8 cellular contexts compared by ENCODE assay signal in the genomic region with DNA sequence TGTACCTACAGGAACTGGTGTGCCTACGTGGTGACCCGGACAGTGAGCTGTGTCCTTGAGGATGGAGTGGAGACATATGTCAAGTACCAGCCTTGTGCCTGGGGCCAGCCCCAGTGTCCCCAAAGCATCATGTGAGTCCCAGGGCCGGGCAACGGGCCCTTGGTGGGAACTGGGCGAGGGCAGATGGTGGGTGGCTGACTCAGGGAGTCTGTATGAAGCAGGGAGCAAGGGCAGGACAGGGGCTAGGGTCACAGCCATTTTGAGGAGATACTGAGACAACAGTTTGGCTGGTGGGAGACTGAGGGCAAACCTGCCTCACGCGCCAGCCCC. TPM values are rescaled to one million over a fixed set of nuclear protein-coding genes. Genes with fewer than 3 reads are reported as not detected.
DNase-seq lines count a peak whose midpoint lies in the region; ATAC-seq, FAIRE-seq and TF ChIP-seq lines count a peak whose summit lies in the region.
"Had no signal": no experiment of that assay in that cellular context is flagged by ENCODE, and none has a peak within 500 bp of the region (broad histone marks: within the 10 kb centered on the region; RNA-seq: fewer than 3 reads in every experiment).

No MANE protein-coding gene starts in this region.

- H3K4me1 Mint-ChIP-seq in HFFc6 (ENCODE audit: low read depth), result peaks cover 52% of the 10 kb centered on the region
- peaks cover 39% of the 10 kb centered on the region for H3K4me1 Mint-ChIP-seq in activated naive CD8-positive, alpha-beta T cell treated with anti-CD3 and anti-CD28 coated beads, Interleukin-2, amount 10 ng/mL, durations not matched to agents 7 days and 5 days
- H3K4me1 Mint-ChIP-seq in stimulated activated effector memory CD8-positive, alpha-beta T cell treated with anti-CD3 and anti-CD28 coated beads, Interleukin-12 subunit alpha, Interleukin-12 subunit beta, amount 100 ng/mL, for 72 hours, result peaks cover 50% of the 10 kb centered on the region

- 38% methylated on average over 7 of the region's 7 CpGs for WGBS in HepG2 (ENCODE audit: low lambda C conversion rate)

- H2AFZ ChIP-seq in HepG2 (ENCODE audit: low read length), result no peak overlapping the region

- in situ Hi-C loops in HepG2 (cut with HindIII; ENCODE audit: extremely low pct_ligation_motif_present, low pct_unique_long_range_greater_than_20kb), result no loop called here

- no peak for TF ChIP-seq RAD21 in HepG2 (CRISPR knock-in tag; IDR thresholded peaks at IDR 0.05)

- H3K9me3 ChIP-seq in HepG2 (ENCODE audit: low read length), result no peaks in the 10 kb centered on the region

- peaks cover 12% of the 10 kb centered on the region; the same call in 1 of the 2 replicates for H3K36me3 Mint-ChIP-seq in HFFc6 (ENCODE audit: low read depth)
- no peaks in the 10 kb centered on the region for H3K36me3 Mint-ChIP-seq in activated naive CD8-positive, alpha-beta T cell treated with anti-CD3 and anti-CD28 coated beads, Interleukin-2, amount 10 ng/mL, durations not matched to agents 7 days and 5 days
- peaks cover 11% of the 10 kb centered on the region for H3K36me3 Mint-ChIP-seq in stimulated activated effector memory CD8-positive, alpha-beta T cell treated with anti-CD3 and anti-CD28 coated beads, Interleukin-12 subunit alpha, Interleukin-12 subunit beta, amount 100 ng/mL, for 72 hours

- TF ChIP-seq POLR2A in HepG2 (IDR thresholded peaks at IDR 0.05; ENCODE audit: insufficient read depth in 1 of 2, low read depth in 2 of 2, low read length in 2 of 2), result no peak

- H3K79me2 ChIP-seq in HepG2 (ENCODE audit: insufficient read depth, low read length), result no peaks in the 10 kb centered on the region

- peaks cover 0 to 2% of the 10 kb centered on the region in 2 experiments; a peak in 1 of 5 replicates for H3K27me3 ChIP-seq in HepG2 (ENCODE audit: control insufficient read depth in 1 of 2, insufficient read depth in 2 of 2, low read length in 2 of 2)

- DNase-seq in HFFc6 (no peak), HepG2 (ENCODE audit: low spot score) (no peak), NCI-H1105 treated with DMSO at 0.1 percent for 48 hours (lab: John Stamatoyannopoulos, UW) (no peak)
- DNase-seq in activated naive CD8-positive, alpha-beta T cell treated with anti-CD3 and anti-CD28 coated beads, Interleukin-2, amount 10 ng/mL, durations not matched to agents 7 days and 5 days, result no peak
- no peak for DNase-seq in stimulated activated effector memory CD8-positive, alpha-beta T cell treated with anti-CD3 and anti-CD28 coated beads, Interleukin-12 subunit alpha, Interleukin-12 subunit beta, amount 100 ng/mL, for 72 hours (ENCODE audit: low spot score in 2 of 2)
- no peak for DNase-seq in stimulated activated CD4-positive, alpha-beta T cell treated with anti-CD3 and anti-CD28 coated beads, Interleukin-4, amount 100 ng/mL, for 24 hours
- DNase-seq: KG1 had no signal

- H3K4me3 Mint-ChIP-seq in HFFc6, result peak overlapping the region; percentile 96
- peak overlapping the region; percentile 35 for H3K4me3 Mint-ChIP-seq in activated naive CD8-positive, alpha-beta T cell treated with anti-CD3 and anti-CD28 coated beads, Interleukin-2, amount 10 ng/mL, durations not matched to agents 7 days and 5 days
- no peak overlapping the region for H3K4me3 Mint-ChIP-seq in stimulated activated effector memory CD8-positive, alpha-beta T cell treated with anti-CD3 and anti-CD28 coated beads, Interleukin-12 subunit alpha, Interleukin-12 subunit beta, amount 100 ng/mL, for 72 hours

- peak overlapping the region; percentile 52; the same call in 1 of the 2 replicates for H3K9ac ChIP-seq in HepG2 (ENCODE audit: insufficient read depth, low read depth, low read length)

- POLR2A ChIA-PET in activated naive CD8-positive, alpha-beta T cell treated with anti-CD3 and anti-CD28 coated beads, Interleukin-2, amount 10 ng/mL, durations not matched to agents 7 days and 5 days (lab: Charles Lee), result interaction anchor here (10.4 kb wide), 1 partner anchor 7 kb away, joined by 113 read pairs; a partner anchor contains a TSS
- POLR2A ChIA-PET in HepG2 (lab: Yijun Ruan, JAX), result interaction anchor here (4.8 to 9.2 kb wide), 4 partner anchors 8 to 28 kb away, joined by 28 to 106 read pairs (median 60); a partner anchor contains a TSS

- no peaks in the 10 kb centered on the region for H3K9me3 Mint-ChIP-seq in HFFc6
- H3K9me3 Mint-ChIP-seq in activated naive CD8-positive, alpha-beta T cell treated with anti-CD3 and anti-CD28 coated beads, Interleukin-2, amount 10 ng/mL, durations not matched to agents 7 days and 5 days, result no peaks in the 10 kb centered on the region
- H3K9me3 Mint-ChIP-seq in stimulated activated effector memory CD8-positive, alpha-beta T cell treated with anti-CD3 and anti-CD28 coated beads, Interleukin-12 subunit alpha, Interleukin-12 subunit beta, amount 100 ng/mL, for 72 hours, result no peaks in the 10 kb centered on the region

- peak overlapping the region; percentile 73 for H3K27ac Mint-ChIP-seq in HFFc6
- H3K27ac Mint-ChIP-seq in activated naive CD8-positive, alpha-beta T cell treated with anti-CD3 and anti-CD28 coated beads, Interleukin-2, amount 10 ng/mL, durations not matched to agents 7 days and 5 days, result peak overlapping the region; percentile 56
- H3K27ac Mint-ChIP-seq in stimulated activated effector memory CD8-positive, alpha-beta T cell treated with anti-CD3 and anti-CD28 coated beads, Interleukin-12 subunit alpha, Interleukin-12 subunit beta, amount 100 ng/mL, for 72 hours, result peak overlapping the region; percentile 95

- H3K27me3 Mint-ChIP-seq in HFFc6 (ENCODE audit: insufficient read depth), result peaks cover under 1% of the 10 kb centered on the region; the same call in 1 of the 2 replicates
- H3K27me3 Mint-ChIP-seq in activated naive CD8-positive, alpha-beta T cell treated with anti-CD3 and anti-CD28 coated beads, Interleukin-2, amount 10 ng/mL, durations not matched to agents 7 days and 5 days, result no peaks in the 10 kb centered on the region

- CTCF ChIA-PET in HepG2 (lab: Yijun Ruan, JAX; ENCODE audit: low intra/inter-chr PET ratio, low total read pairs), result no interaction called here

- H3K4me3 ChIP-seq in HepG2 (replicated peaks in 1 of 3; ENCODE audit: insufficient read depth in 1 of 3, low read depth in 2 of 3, low read length in 3 of 3), result peak overlapping the region in 1 of 3 experiments; percentile 65; a peak in 2 of 6 replicates

- no peaks in the 10 kb centered on the region for H4K20me1 ChIP-seq in HepG2 (ENCODE audit: insufficient read depth, low read length)

- no peak for ATAC-seq in activated naive CD8-positive, alpha-beta T cell treated with anti-CD3 and anti-CD28 coated beads, Interleukin-2, amount 10 ng/mL, durations not matched to agents 7 days and 5 days (ENCODE audit: low read depth)
- ATAC-seq in HepG2 (no peak), HG02884 (IDR thresholded peaks at IDR 0.05; ENCODE audit: unreplicated experiment) (no peak)
- no peak for ATAC-seq in stimulated activated effector memory CD8-positive, alpha-beta T cell treated with anti-CD3 and anti-CD28 coated beads, Interleukin-12 subunit alpha, Interleukin-12 subunit beta, amount 100 ng/mL, for 72 hours

- no peak for TF ChIP-seq CTCF in HFFc6 (IDR thresholded peaks at IDR 0.05)
- no peak for TF ChIP-seq CTCF in HepG2 (CRISPR knock-in tag; IDR thresholded peaks at IDR 0.05)

- H3K36me3 ChIP-seq in HepG2 (replicated peaks in 1 of 2; ENCODE audit: control insufficient read depth in 1 of 2, insufficient read depth in 2 of 2, low read length in 2 of 2), result no peaks in the 10 kb centered on the region

- H3K27ac ChIP-seq in HepG2 (ENCODE audit: extremely low read length, insufficient read depth, low read length), result peak overlapping the region; percentile 32

- BruUV-seq in HepG2 (replicated peaks; lab: Mats Ljungman, UMichigan), result no TSS peak

- intact Hi-C loops in HepG2 (cut with micrococcal nuclease; ENCODE audit: unreplicated experiment), result loop anchor here (10.0 kb wide), 1 partner anchor 45 kb away; a partner anchor contains a TSS

- TF ChIP-seq EP300 in HepG2 (IDR thresholded peaks at IDR 0.05; ENCODE audit: low read depth in 2 of 2, low read length in 2 of 2), result no peak
- no peak for TF ChIP-seq EP300 in HepG2 (CRISPR knock-in tag; IDR thresholded peaks at IDR 0.05; ENCODE audit: borderline replicate concordance)

- H3K4me1 ChIP-seq in HepG2 (ENCODE audit: insufficient read depth, low read length), result peaks cover 85% of the 10 kb centered on the region

- FAIRE-seq in HepG2 (lab: Jason Lieb, UNC), result no peak

- peak overlapping the region; percentile 72 for H3K4me2 ChIP-seq in HepG2 (ENCODE audit: low read depth, low read length)

RNA-seq across cellular contexts. Expression of a gene that starts 1.7 kb away (rescaled TPM):
- 100 to 1,000 TPM; 144 to 208 (median 183) TPM for total RNA-seq in HFFc6 (2021; fragmentation: NEBNext Ultra II Directional; extraction: Animal tissue kit (Norgen Biotek cat#: 25700))
- total RNA-seq in activated naive CD8-positive, alpha-beta T cell treated with anti-CD3 and anti-CD28 coated beads, Interleukin-2, amount 10 ng/mL, durations not matched to agents 7 days and 5 days, result 1 to 10 TPM in 1 of 2 experiments, under 1 TPM in 1; 0.91 to 1.2 TPM
- total RNA-seq in HepG2 (2016; rRNA removed; fragmentation: Illumina TruSeq; extraction: Trizol), result 4.0 and 9.7 TPM in 2 replicates
- total RNA-seq in HepG2 (2016; cell fraction: cytosol; rRNA removed; fragmentation: Illumina TruSeq; extraction: Trizol; ENCODE audit: low read depth), result 0.53 and 0.61 TPM in 2 replicates
- total RNA-seq in HepG2 (2016; cell fraction: insoluble cytoplasmic fraction; rRNA removed; fragmentation: Illumina TruSeq; extraction: Trizol), result 4.1 and 12.5 TPM in 2 replicates
- 1.4 TPM in 2 replicates for total RNA-seq in HepG2 (2016; cell fraction: membrane; rRNA removed; fragmentation: Illumina TruSeq; extraction: Trizol)
- total RNA-seq in HepG2 (2016; cell fraction: nucleus; rRNA removed; fragmentation: Illumina TruSeq; extraction: Trizol), result 8.7 and 9.5 TPM in 2 replicates
- polyA plus RNA-seq in HepG2 (2011; rRNA removed), result 8.1 and 13.1 TPM in 2 replicates
- polyA plus RNA-seq in HepG2 (2011; cell fraction: cytosol; rRNA removed), result 9.7 and 19.1 TPM in 2 replicates
- 30.1 and 34.4 TPM in 2 replicates for polyA plus RNA-seq in HepG2 (2011; cell fraction: nucleus; rRNA removed)
- polyA plus RNA-seq in HepG2 (2012), result 8.6 and 10.0 TPM in 2 replicates
- polyA plus RNA-seq in HepG2 (2016; cell fraction: cytosol; fragmentation: Illumina TruSeq; extraction: Trizol; ENCODE audit: low read depth), result 0.42 and 0.58 TPM in 2 replicates
- 2.8 and 3.2 TPM in 2 replicates for polyA plus RNA-seq in HepG2 (2016; cell fraction: insoluble cytoplasmic fraction; fragmentation: Illumina TruSeq; extraction: Trizol; ENCODE audit: low read depth)
- 0.45 and 1.0 TPM in 2 replicates for polyA plus RNA-seq in HepG2 (2016; cell fraction: membrane; fragmentation: Illumina TruSeq; extraction: Trizol; ENCODE audit: low read depth)
- 14.3 and 15.9 TPM in 2 replicates for polyA plus RNA-seq in HepG2 (2016; cell fraction: nucleus; fragmentation: Illumina TruSeq; extraction: Trizol; ENCODE audit: insufficient read depth, low read depth)
- polyA minus RNA-seq in HepG2 (2011; rRNA and poly(A)+ RNA removed; ENCODE audit: low replicate concordance), result 0.54 and 19.1 TPM in 2 replicates
- polyA minus RNA-seq in HepG2 (2011; cell fraction: cytosol; rRNA and poly(A)+ RNA removed), result 13.6 and 17.2 TPM in 2 replicates
- polyA minus RNA-seq in HepG2 (2011; cell fraction: nucleus; rRNA and poly(A)+ RNA removed), result 4.8 and 5.6 TPM in 2 replicates

RNA-seq across cellular contexts. Expression of a gene that starts 6.5 kb away (rescaled TPM):
- total RNA-seq in HFFc6 (2021; fragmentation: NEBNext Ultra II Directional; extraction: Animal tissue kit (Norgen Biotek cat#: 25700)), result 1 to 10 TPM; 1.0 to 1.7 (median 1.6) TPM
- 10 to 100 TPM; 13.1 to 13.7 TPM for total RNA-seq in activated naive CD8-positive, alpha-beta T cell treated with anti-CD3 and anti-CD28 coated beads, Interleukin-2, amount 10 ng/mL, durations not matched to agents 7 days and 5 days
- total RNA-seq in HepG2 (2016; rRNA removed; fragmentation: Illumina TruSeq; extraction: Trizol), result 29.9 and 40.9 TPM in 2 replicates
- total RNA-seq in HepG2 (2016; cell fraction: cytosol; rRNA removed; fragmentation: Illumina TruSeq; extraction: Trizol; ENCODE audit: low read depth), result 8.1 and 9.7 TPM in 2 replicates
- 31.6 and 41.5 TPM in 2 replicates for total RNA-seq in HepG2 (2016; cell fraction: insoluble cytoplasmic fraction; rRNA removed; fragmentation: Illumina TruSeq; extraction: Trizol)
- total RNA-seq in HepG2 (2016; cell fraction: membrane; rRNA removed; fragmentation: Illumina TruSeq; extraction: Trizol), result 15.4 and 18.4 TPM in 2 replicates
- 34.9 and 38.4 TPM in 2 replicates for total RNA-seq in HepG2 (2016; cell fraction: nucleus; rRNA removed; fragmentation: Illumina TruSeq; extraction: Trizol)
- polyA plus RNA-seq in HepG2 (2011; rRNA removed), result 99.2 and 139 TPM in 2 replicates
- 93.9 and 100.0 TPM in 2 replicates for polyA plus RNA-seq in HepG2 (2011; cell fraction: cytosol; rRNA removed)
- 195 and 260 TPM in 2 replicates for polyA plus RNA-seq in HepG2 (2011; cell fraction: nucleus; rRNA removed)
- polyA plus RNA-seq in HepG2 (2012), result 128 and 136 TPM in 2 replicates
- 12.3 and 15.8 TPM in 2 replicates for polyA plus RNA-seq in HepG2 (2016; cell fraction: cytosol; fragmentation: Illumina TruSeq; extraction: Trizol; ENCODE audit: low read depth)
- polyA plus RNA-seq in HepG2 (2016; cell fraction: insoluble cytoplasmic fraction; fragmentation: Illumina TruSeq; extraction: Trizol; ENCODE audit: low read depth), result 39.2 and 45.9 TPM in 2 replicates
- polyA plus RNA-seq in HepG2 (2016; cell fraction: membrane; fragmentation: Illumina TruSeq; extraction: Trizol; ENCODE audit: low read depth), result 14.9 and 20.8 TPM in 2 replicates
- 94.3 and 95.6 TPM in 2 replicates for polyA plus RNA-seq in HepG2 (2016; cell fraction: nucleus; fragmentation: Illumina TruSeq; extraction: Trizol; ENCODE audit: insufficient read depth, low read depth)
- 6.9 and 106 TPM in 2 replicates for polyA minus RNA-seq in HepG2 (2011; rRNA and poly(A)+ RNA removed; ENCODE audit: low replicate concordance)
- 29.4 and 50.9 TPM in 2 replicates for polyA minus RNA-seq in HepG2 (2011; cell fraction: cytosol; rRNA and poly(A)+ RNA removed)
- 51.5 and 66.5 TPM in 2 replicates for polyA minus RNA-seq in HepG2 (2011; cell fraction: nucleus; rRNA and poly(A)+ RNA removed)

RNA-seq across cellular contexts. Expression of a gene that starts 8.7 kb away (rescaled TPM):
- 100 to 1,000 TPM; 500 to 565 (median 548) TPM for total RNA-seq in HFFc6 (2021; fragmentation: NEBNext Ultra II Directional; extraction: Animal tissue kit (Norgen Biotek cat#: 25700))
- 100 to 1,000 TPM; 302 to 325 TPM for total RNA-seq in activated naive CD8-positive, alpha-beta T cell treated with anti-CD3 and anti-CD28 coated beads, Interleukin-2, amount 10 ng/mL, durations not matched to agents 7 days and 5 days
- 498 and 508 TPM in 2 replicates for total RNA-seq in HepG2 (2016; rRNA removed; fragmentation: Illumina TruSeq; extraction: Trizol)
- total RNA-seq in HepG2 (2016; cell fraction: cytosol; rRNA removed; fragmentation: Illumina TruSeq; extraction: Trizol; ENCODE audit: low read depth), result 947 and 1,365 TPM in 2 replicates
- total RNA-seq in HepG2 (2016; cell fraction: insoluble cytoplasmic fraction; rRNA removed; fragmentation: Illumina TruSeq; extraction: Trizol), result 496 and 506 TPM in 2 replicates
- total RNA-seq in HepG2 (2016; cell fraction: membrane; rRNA removed; fragmentation: Illumina TruSeq; extraction: Trizol), result 928 and 1,097 TPM in 2 replicates
- total RNA-seq in HepG2 (2016; cell fraction: nucleus; rRNA removed; fragmentation: Illumina TruSeq; extraction: Trizol), result 200 and 226 TPM in 2 replicates
- 491 and 584 TPM in 2 replicates for polyA plus RNA-seq in HepG2 (2011; rRNA removed)
- polyA plus RNA-seq in HepG2 (2011; cell fraction: cytosol; rRNA removed), result 627 and 1,057 TPM in 2 replicates
- polyA plus RNA-seq in HepG2 (2011; cell fraction: nucleus; rRNA removed), result 336 and 383 TPM in 2 replicates
- 371 and 440 TPM in 2 replicates for polyA plus RNA-seq in HepG2 (2012)
- polyA plus RNA-seq in HepG2 (2016; cell fraction: cytosol; fragmentation: Illumina TruSeq; extraction: Trizol; ENCODE audit: low read depth), result 1,401 and 1,836 TPM in 2 replicates
- polyA plus RNA-seq in HepG2 (2016; cell fraction: insoluble cytoplasmic fraction; fragmentation: Illumina TruSeq; extraction: Trizol; ENCODE audit: low read depth), result 640 and 680 TPM in 2 replicates
- polyA plus RNA-seq in HepG2 (2016; cell fraction: membrane; fragmentation: Illumina TruSeq; extraction: Trizol; ENCODE audit: low read depth), result 1,282 and 1,407 TPM in 2 replicates
- polyA plus RNA-seq in HepG2 (2016; cell fraction: nucleus; fragmentation: Illumina TruSeq; extraction: Trizol; ENCODE audit: insufficient read depth, low read depth), result 415 and 448 TPM in 2 replicates
- polyA minus RNA-seq in HepG2 (2011; rRNA and poly(A)+ RNA removed; ENCODE audit: low replicate concordance), result 310 and 535 TPM in 2 replicates
- polyA minus RNA-seq in HepG2 (2011; cell fraction: cytosol; rRNA and poly(A)+ RNA removed), result 514 and 560 TPM in 2 replicates
- 136 and 144 TPM in 2 replicates for polyA minus RNA-seq in HepG2 (2011; cell fraction: nucleus; rRNA and poly(A)+ RNA removed)

RNA-seq across cellular contexts. Expression of a gene that starts 28.6 kb away (rescaled TPM):
- 10 to 100 TPM; 23.5 to 31.4 (median 28.6) TPM for total RNA-seq in HFFc6 (2021; fragmentation: NEBNext Ultra II Directional; extraction: Animal tissue kit (Norgen Biotek cat#: 25700))
- 10 to 100 TPM; 14.9 to 18.0 TPM for total RNA-seq in activated naive CD8-positive, alpha-beta T cell treated with anti-CD3 and anti-CD28 coated beads, Interleukin-2, amount 10 ng/mL, durations not matched to agents 7 days and 5 days
- total RNA-seq in HepG2 (2016; rRNA removed; fragmentation: Illumina TruSeq; extraction: Trizol), result 48.6 and 55.9 TPM in 2 replicates
- total RNA-seq in HepG2 (2016; cell fraction: cytosol; rRNA removed; fragmentation: Illumina TruSeq; extraction: Trizol; ENCODE audit: low read depth), result 148 and 152 TPM in 2 replicates
- 39.9 and 57.5 TPM in 2 replicates for total RNA-seq in HepG2 (2016; cell fraction: insoluble cytoplasmic fraction; rRNA removed; fragmentation: Illumina TruSeq; extraction: Trizol)
- total RNA-seq in HepG2 (2016; cell fraction: membrane; rRNA removed; fragmentation: Illumina TruSeq; extraction: Trizol), result 249 and 253 TPM in 2 replicates
- 22.8 and 23.0 TPM in 2 replicates for total RNA-seq in HepG2 (2016; cell fraction: nucleus; rRNA removed; fragmentation: Illumina TruSeq; extraction: Trizol)
- polyA plus RNA-seq in HepG2 (2011; rRNA removed), result 63.6 and 73.3 TPM in 2 replicates
- polyA plus RNA-seq in HepG2 (2011; cell fraction: cytosol; rRNA removed), result 65.6 and 84.8 TPM in 2 replicates
- 45.3 and 47.1 TPM in 2 replicates for polyA plus RNA-seq in HepG2 (2011; cell fraction: nucleus; rRNA removed)
- 36.8 and 51.0 TPM in 2 replicates for polyA plus RNA-seq in HepG2 (2012)
- 247 and 251 TPM in 2 replicates for polyA plus RNA-seq in HepG2 (2016; cell fraction: cytosol; fragmentation: Illumina TruSeq; extraction: Trizol; ENCODE audit: low read depth)
- polyA plus RNA-seq in HepG2 (2016; cell fraction: insoluble cytoplasmic fraction; fragmentation: Illumina TruSeq; extraction: Trizol; ENCODE audit: low read depth), result 54.3 and 66.5 TPM in 2 replicates
- polyA plus RNA-seq in HepG2 (2016; cell fraction: membrane; fragmentation: Illumina TruSeq; extraction: Trizol; ENCODE audit: low read depth), result 277 and 306 TPM in 2 replicates
- polyA plus RNA-seq in HepG2 (2016; cell fraction: nucleus; fragmentation: Illumina TruSeq; extraction: Trizol; ENCODE audit: insufficient read depth, low read depth), result 44.5 and 47.6 TPM in 2 replicates
- polyA minus RNA-seq in HepG2 (2011; rRNA and poly(A)+ RNA removed; ENCODE audit: low replicate concordance), result 109 and 147 TPM in 2 replicates
- 32.5 and 36.6 TPM in 2 replicates for polyA minus RNA-seq in HepG2 (2011; cell fraction: cytosol; rRNA and poly(A)+ RNA removed)
- polyA minus RNA-seq in HepG2 (2011; cell fraction: nucleus; rRNA and poly(A)+ RNA removed), result 26.1 and 37.3 TPM in 2 replicates

RNA-seq across cellular contexts. Expression of a gene that starts 38.8 kb away (rescaled TPM):
- under 1 TPM in 1 of 6 experiments, not detected in 5; 0.12 TPM for total RNA-seq in HFFc6 (2021; fragmentation: NEBNext Ultra II Directional; extraction: Animal tissue kit (Norgen Biotek cat#: 25700))
- total RNA-seq in activated naive CD8-positive, alpha-beta T cell treated with anti-CD3 and anti-CD28 coated beads, Interleukin-2, amount 10 ng/mL, durations not matched to agents 7 days and 5 days, result 1 to 10 TPM; 1.6 TPM
- 7.0 and 13.9 TPM in 2 replicates for total RNA-seq in HepG2 (2016; rRNA removed; fragmentation: Illumina TruSeq; extraction: Trizol)
- total RNA-seq in HepG2 (2016; cell fraction: cytosol; rRNA removed; fragmentation: Illumina TruSeq; extraction: Trizol; ENCODE audit: low read depth), result 7.2 and 7.6 TPM in 2 replicates
- 6.8 and 14.7 TPM in 2 replicates for total RNA-seq in HepG2 (2016; cell fraction: insoluble cytoplasmic fraction; rRNA removed; fragmentation: Illumina TruSeq; extraction: Trizol)
- 9.9 and 14.3 TPM in 2 replicates for total RNA-seq in HepG2 (2016; cell fraction: membrane; rRNA removed; fragmentation: Illumina TruSeq; extraction: Trizol)
- total RNA-seq in HepG2 (2016; cell fraction: nucleus; rRNA removed; fragmentation: Illumina TruSeq; extraction: Trizol), result 11.7 and 13.6 TPM in 2 replicates
- 23.4 and 30.8 TPM in 2 replicates for polyA plus RNA-seq in HepG2 (2011; rRNA removed)
- 26.4 and 27.5 TPM in 2 replicates for polyA plus RNA-seq in HepG2 (2011; cell fraction: cytosol; rRNA removed)
- polyA plus RNA-seq in HepG2 (2011; cell fraction: nucleus; rRNA removed), result 30.3 and 37.8 TPM in 2 replicates
- polyA plus RNA-seq in HepG2 (2012), result 29.7 and 31.5 TPM in 2 replicates
- 9.6 and 11.3 TPM in 2 replicates for polyA plus RNA-seq in HepG2 (2016; cell fraction: cytosol; fragmentation: Illumina TruSeq; extraction: Trizol; ENCODE audit: low read depth)
- polyA plus RNA-seq in HepG2 (2016; cell fraction: insoluble cytoplasmic fraction; fragmentation: Illumina TruSeq; extraction: Trizol; ENCODE audit: low read depth), result 9.2 and 9.7 TPM in 2 replicates
- 12.0 and 14.2 TPM in 2 replicates for polyA plus RNA-seq in HepG2 (2016; cell fraction: membrane; fragmentation: Illumina TruSeq; extraction: Trizol; ENCODE audit: low read depth)
- 23.5 and 24.6 TPM in 2 replicates for polyA plus RNA-seq in HepG2 (2016; cell fraction: nucleus; fragmentation: Illumina TruSeq; extraction: Trizol; ENCODE audit: insufficient read depth, low read depth)
- 0.09 and 14.9 TPM in 2 replicates for polyA minus RNA-seq in HepG2 (2011; rRNA and poly(A)+ RNA removed; ENCODE audit: low replicate concordance)
- polyA minus RNA-seq in HepG2 (2011; cell fraction: cytosol; rRNA and poly(A)+ RNA removed), result 5.9 and 7.1 TPM in 2 replicates
- polyA minus RNA-seq in HepG2 (2011; cell fraction: nucleus; rRNA and poly(A)+ RNA removed), result 10.7 and 13.8 TPM in 2 replicates

Comparison
In these comparisons a context has a peak if more than half of its experiments do, and no peak if none do; other contexts are left out.
1. RNA of a gene that starts 1.7 kb away (total RNA-seq): 144 to 208 TPM in HFFc6; 0.53 to 12.5 TPM in HepG2 and 0.91 to 1.2 TPM in activated naive CD8-positive, alpha-beta T cell treated with anti-CD3 and anti-CD28 coated beads, Interleukin-2, amount 10 ng/mL, durations not matched to agents 7 days and 5 days; every median in the first group is over 10 times any median in the second.
2. Peak in every context shown above with its lines, with median percentiles within 50 percentile points of each other: H3K27ac Mint-ChIP-seq.